8 cellular contexts compared by ENCODE assay signal in genomic region chr2:29528891-29529520, GRCh38.
DNase-seq lines count a peak whose midpoint lies in the region; ATAC-seq and TF ChIP-seq lines count a peak whose summit lies in the region.

No MANE protein-coding gene starts in this region.

- H3K9me3 ChIP-seq in OCI-LY7 (ENCODE audit: low read length): no peaks in the 10 kb centered on the region

- no peaks in the 10 kb centered on the region for H3K4me1 ChIP-seq in OCI-LY7 (ENCODE audit: insufficient read depth, low read length, poor library complexity, severe bottlenecking)

- CTCF ChIA-PET in BJ (lab: Yijun Ruan, JAX): interaction anchor here (2.0 kb wide), 1 partner anchor 17 kb away, joined by 4 read pairs; no protein-coding TSS in a partner anchor
- CTCF ChIA-PET in OCI-LY7 (lab: Charles Lee; ENCODE audit: unreplicated experiment): no interaction called here

- H3K79me2 ChIP-seq in OCI-LY7 (ENCODE audit: insufficient read depth, low read depth, low read length): no peaks in the 10 kb centered on the region

- H3K36me3 ChIP-seq in BJ (ENCODE audit: control insufficient read depth, insufficient read depth, low read length) (no peaks in the 10 kb centered on the region), OCI-LY7 (ENCODE audit: insufficient read depth, low read length) (no peaks in the 10 kb centered on the region)

- no peaks in the 10 kb centered on the region for H3K27me3 ChIP-seq in BJ (ENCODE audit: control insufficient read depth, insufficient read depth, low read length)

- no peak overlapping the region for H2AFZ ChIP-seq in OCI-LY7 (ENCODE audit: low read length)

- H3K4me3 ChIP-seq in BJ (ENCODE audit: low read depth, low read length) (no peak overlapping the region), OCI-LY7 (ENCODE audit: low read depth, low read length, poor library complexity, severe bottlenecking) (no peak overlapping the region)

- H3K4me2 ChIP-seq in OCI-LY7 (ENCODE audit: low read length): no peak overlapping the region

- no peaks in the 10 kb centered on the region for H4K20me1 ChIP-seq in OCI-LY7 (ENCODE audit: insufficient read depth, low read length)

- no TSS peak for BruUV-seq in OCI-LY7 (replicated peaks; lab: Mats Ljungman, UMichigan)

- H3K27ac ChIP-seq in OCI-LY7 (ENCODE audit: low read depth, low read length, poor library complexity, severe bottlenecking): no peak overlapping the region

- H3K9me2 ChIP-seq in OCI-LY7 (ENCODE audit: insufficient read depth, low read length): no peaks in the 10 kb centered on the region

- intact Hi-C loops in posterior cingulate gyrus (cut with DNase I): no loop called here
- intact Hi-C loops in OCI-LY7 (cut with micrococcal nuclease; ENCODE audit: unreplicated experiment): no loop called here

- POLR2A ChIA-PET in BJ (lab: Charles Lee) (no interaction called here), OCI-LY7 (lab: Charles Lee) (no interaction called here)

- peak; percentile 55 for DNase-seq in BJ (ENCODE audit: low read depth)
- DNase-seq in NCI-H2171 treated with DMSO at 0.1 percent for 48 hours (lab: John Stamatoyannopoulos, UW): peak; percentile 72
- DNase-seq in fibroblast of gingiva (ENCODE audit: low read depth): peak; percentile 29
- DNase-seq in posterior cingulate gyrus: peak; percentile 15 to 92 (median 54)
- DNase-seq in OCI-LY7 (ENCODE audit: low spot score): no peak
- DNase-seq in SKM-1 (lab: John Stamatoyannopoulos, UW; ENCODE audit: unreplicated experiment): no peak

- TF ChIP-seq CTCF in BJ (IDR thresholded peaks at IDR 0.05; ENCODE audit: insufficient read depth, low read depth, low read length) (no peak), OCI-LY7 (conservative IDR thresholded peaks at IDR 0.05; ENCODE audit: low read length) (no peak)

- ATAC-seq in HG02852 (IDR thresholded peaks at IDR 0.05; ENCODE audit: unreplicated experiment) (no peak), GM18517 (IDR thresholded peaks at IDR 0.05; ENCODE audit: unreplicated experiment) (no peak)

Comparison
In these comparisons a context has a peak if more than half of its experiments do, and no peak if none do; other contexts are left out.
1. DNase-seq: peak in BJ (single experiment), NCI-H2171 treated with DMSO at 0.1 percent for 48 hours (single experiment), fibroblast of gingiva (single experiment) and posterior cingulate gyrus (10 of 10); none in OCI-LY7 (single experiment) and SKM-1 (single experiment).